28 cellular contexts compared by ENCODE assay signal in the genomic region with DNA sequence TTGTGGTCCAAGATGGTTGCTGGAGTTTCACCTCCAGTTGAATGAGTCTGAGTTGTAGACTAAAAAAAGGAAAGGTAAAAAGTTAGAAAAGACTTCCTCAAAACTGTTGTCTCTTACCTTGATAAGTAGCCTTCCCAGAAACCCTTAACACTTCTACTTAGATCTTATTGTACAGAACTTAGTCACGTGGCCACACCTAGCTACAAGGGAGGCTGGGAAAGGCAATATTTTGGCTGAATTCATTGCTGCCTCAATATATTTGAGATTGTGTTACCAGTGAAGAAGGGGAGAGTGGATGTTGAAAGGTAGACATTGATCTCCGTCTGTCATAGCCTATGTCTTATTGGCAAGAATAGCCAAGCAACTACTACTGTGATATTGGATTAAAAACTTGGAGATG.
"Had no signal": no experiment of that assay in that cellular context is flagged by ENCODE, and none has a peak within 500 bp of the region (broad histone marks: within the 10 kb centered on the region; RNA-seq: fewer than 3 reads in every experiment).

No MANE protein-coding gene starts in this region.

- H3K9me3 Mint-ChIP-seq: activated CD4-positive, alpha-beta memory T cell treated with anti-CD3 and anti-CD28 coated beads, Interleukin-2, amount 10 ng/mL, durations not matched to agents 7 days and 5 days; activated CD4-positive, alpha-beta T cell treated with anti-CD3 and anti-CD28 coated beads, Interleukin-2, amount 10 ng/mL, durations not matched to agents 7 days and 5 days; activated naive CD4-positive, alpha-beta T cell treated with anti-CD3 and anti-CD28 coated beads, Interleukin-2, amount 50 U/mL, for 24 hours; activated T-cell treated with anti-CD3 and anti-CD28 coated beads, Interleukin-2, amount 50 U/mL, for 24 hours; activated T-cell treated with anti-CD3 and anti-CD28 coated beads, Interleukin-2, amount 50 U/mL, for 72 hours; central memory CD8-positive, alpha-beta T cell; dendritic cell treated with granulocyte-macrophage colony-stimulating factor and Interleukin-4, amounts not matched to agents 40 ng/mL and 50 ng/mL, for 4 days; effector memory CD8-positive, alpha-beta T cell had no signal

- H3K27ac Mint-ChIP-seq: activated CD4-positive, alpha-beta memory T cell treated with anti-CD3 and anti-CD28 coated beads, Interleukin-2, amount 10 ng/mL, durations not matched to agents 7 days and 5 days; activated CD4-positive, alpha-beta T cell treated with anti-CD3 and anti-CD28 coated beads, Interleukin-2, amount 10 ng/mL, durations not matched to agents 7 days and 5 days; activated naive CD4-positive, alpha-beta T cell treated with anti-CD3 and anti-CD28 coated beads, Interleukin-2, amount 50 U/mL, for 24 hours; activated T-cell treated with anti-CD3 and anti-CD28 coated beads, Interleukin-2, amount 50 U/mL, for 24 hours; activated T-cell treated with anti-CD3 and anti-CD28 coated beads, Interleukin-2, amount 50 U/mL, for 72 hours; dendritic cell treated with granulocyte-macrophage colony-stimulating factor and Interleukin-4, amounts not matched to agents 40 ng/mL and 50 ng/mL, for 4 days; effector memory CD8-positive, alpha-beta T cell had no signal

- DNase-seq: activated CD4-positive, alpha-beta memory T cell treated with anti-CD3 and anti-CD28 coated beads, Interleukin-2, amount 10 ng/mL, durations not matched to agents 7 days and 5 days; activated CD4-positive, alpha-beta T cell treated with anti-CD3 and anti-CD28 coated beads for 1 hour; activated CD4-positive, alpha-beta T cell treated with anti-CD3 and anti-CD28 coated beads for 4 hours; activated CD4-positive, alpha-beta T cell treated with anti-CD3 and anti-CD28 coated beads, Interleukin-2, amount 10 ng/mL, durations not matched to agents 7 days and 5 days; activated CD4-positive, alpha-beta T cell treated with anti-CD3 and anti-CD28 coated beads, Interleukin-2, amount 50 U/mL, for 4 hours; activated CD8-positive, alpha-beta memory T cell treated with anti-CD3 and anti-CD28 coated beads, Interleukin-2, amount 50 U/mL, for 48 hours; activated gamma-delta T cell; activated naive CD4-positive, alpha-beta T cell; activated T-cell treated with anti-CD3 and anti-CD28 coated beads for 4 hours; activated T-cell treated with anti-CD3 and anti-CD28 coated beads, Interleukin-2, amount 50 U/mL, for 24 hours; activated T-cell treated with anti-CD3 and anti-CD28 coated beads, Interleukin-2, amount 50 U/mL, for 72 hours; amniotic stem cell; anterior cingulate cortex; brain microvascular endothelial cell; dorsolateral prefrontal cortex; effector CD4-positive, alpha-beta T cell; effector memory CD8-positive, alpha-beta T cell; erythroblast; esophagus squamous epithelium; foreskin melanocyte; heart right ventricle; T-helper 2 cell had no signal

- FAIRE-seq: astrocyte, bronchial epithelial cell had no signal

- ATAC-seq: activated T-cell treated with anti-CD3 and anti-CD28 coated beads, Interleukin-2, amount 50 U/mL, for 72 hours; effector memory CD8-positive, alpha-beta T cell; gastroesophageal sphincter; heart right ventricle had no signal

- H3K27me3 Mint-ChIP-seq: activated CD4-positive, alpha-beta memory T cell treated with anti-CD3 and anti-CD28 coated beads, Interleukin-2, amount 10 ng/mL, durations not matched to agents 7 days and 5 days; activated CD4-positive, alpha-beta T cell treated with anti-CD3 and anti-CD28 coated beads, Interleukin-2, amount 10 ng/mL, durations not matched to agents 7 days and 5 days; activated naive CD4-positive, alpha-beta T cell treated with anti-CD3 and anti-CD28 coated beads, Interleukin-2, amount 50 U/mL, for 24 hours; activated T-cell treated with anti-CD3 and anti-CD28 coated beads, Interleukin-2, amount 50 U/mL, for 24 hours; central memory CD8-positive, alpha-beta T cell; dendritic cell treated with granulocyte-macrophage colony-stimulating factor and Interleukin-4, amounts not matched to agents 40 ng/mL and 50 ng/mL, for 4 days; effector memory CD8-positive, alpha-beta T cell had no signal

- H3K4me3 Mint-ChIP-seq: activated CD4-positive, alpha-beta memory T cell treated with anti-CD3 and anti-CD28 coated beads, Interleukin-2, amount 10 ng/mL, durations not matched to agents 7 days and 5 days; activated CD4-positive, alpha-beta T cell treated with anti-CD3 and anti-CD28 coated beads, Interleukin-2, amount 10 ng/mL, durations not matched to agents 7 days and 5 days; activated naive CD4-positive, alpha-beta T cell treated with anti-CD3 and anti-CD28 coated beads, Interleukin-2, amount 50 U/mL, for 24 hours; activated T-cell treated with anti-CD3 and anti-CD28 coated beads, Interleukin-2, amount 50 U/mL, for 24 hours; activated T-cell treated with anti-CD3 and anti-CD28 coated beads, Interleukin-2, amount 50 U/mL, for 72 hours; central memory CD8-positive, alpha-beta T cell; dendritic cell treated with granulocyte-macrophage colony-stimulating factor and Interleukin-4, amounts not matched to agents 40 ng/mL and 50 ng/mL, for 4 days; effector memory CD8-positive, alpha-beta T cell had no signal
